Comparison of ENCODE assay signal across 1 cellular context in genomic region chr1:109815809-109816791, GRCh38.
TF ChIP-seq lines count a peak whose summit lies in the region.

No MANE protein-coding gene starts in this region.

TF ChIP-seq in GM12878, 131 proteins besides CTCF, POLR2A, EP300 and RAD21 (continued from another document and continues in another):
- TF ChIP-seq ZNF592 (IDR thresholded peaks at IDR 0.05) (no peak), PKNOX1 (IDR thresholded peaks at IDR 0.05) (no peak), IKZF2 (IDR thresholded peaks at IDR 0.05) (peak; percentile 78 to 83), TBL1XR1 (IDR thresholded peaks at IDR 0.05; ENCODE audit: low read depth, low read length) (peak; percentile 98), YY1 (IDR thresholded peaks at IDR 0.05; ENCODE audit: low read depth, low read length) (no peak), EGR1 (IDR thresholded peaks at IDR 0.05; ENCODE audit: borderline replicate concordance in 1 of 2, low read depth in 2 of 2, low read length in 2 of 2) (no peak), YBX1 (IDR thresholded peaks at IDR 0.05) (no peak), RCOR1 (conservative IDR thresholded peaks at IDR 0.05; ENCODE audit: low read depth, low read length) (0 out of 2 replicates have a peak, but pooled peaks have one; percentile 81), ASH2L (IDR thresholded peaks at IDR 0.05; ENCODE audit: borderline replicate concordance, low read depth) (no peak), BACH1 (IDR thresholded peaks at IDR 0.05; ENCODE audit: borderline replicate concordance) (no peak), SREBF1 (IDR thresholded peaks at IDR 0.05; ENCODE audit: low read length) (no peak), ZNF274 (IDR thresholded peaks at IDR 0.05; ENCODE audit: insufficient read depth, insufficient read length) (no peak), ELK1 (IDR thresholded peaks at IDR 0.05; ENCODE audit: low read depth, low read length) (no peak), NFXL1 (IDR thresholded peaks at IDR 0.05; ENCODE audit: borderline replicate concordance) (no peak), GABPA (IDR thresholded peaks at IDR 0.05; ENCODE audit: low read depth) (no peak), ZNF24 (IDR thresholded peaks at IDR 0.05) (no peak), RAD51 (IDR thresholded peaks at IDR 0.05) (peak; percentile 21; the same call in 1 of the 2 replicates), CREB1 (IDR thresholded peaks at IDR 0.05; ENCODE audit: low read depth) (peak; percentile 71), NR2F1 (conservative IDR thresholded peaks at IDR 0.05) (peak; percentile 29; the same call in 1 of the 2 replicates), USF2 (IDR thresholded peaks at IDR 0.05; ENCODE audit: borderline replicate concordance, low read depth, low read length) (no peak), IKZF1 (conservative IDR thresholded peaks at IDR 0.05) (peak; percentile 77), STAT1 (conservative IDR thresholded peaks at IDR 0.05) (no peak), POU2F2 (IDR thresholded peaks at IDR 0.05; ENCODE audit: borderline replicate concordance, low read depth, low read length) (peak; percentile 50; the same call in 1 of the 3 replicates), NFYA (IDR thresholded peaks at IDR 0.05; ENCODE audit: borderline replicate concordance, low read depth, low read length) (no peak), RBBP5 (conservative IDR thresholded peaks at IDR 0.05) (no peak), FOXM1 (IDR thresholded peaks at IDR 0.05; ENCODE audit: low read depth, low read length) (peak; percentile 90), SMAD5 (IDR thresholded peaks at IDR 0.05; ENCODE audit: low read depth) (no peak), MEF2A (IDR thresholded peaks at IDR 0.05; ENCODE audit: insufficient read depth, low read depth, low read length) (peak; percentile 100), ZBTB33 (IDR thresholded peaks at IDR 0.05) (no peak), MEF2B (IDR thresholded peaks at IDR 0.05; ENCODE audit: partially characterized antibody, poor library complexity, severe bottlenecking) (peak; percentile 96), MTA3 (IDR thresholded peaks at IDR 0.05; ENCODE audit: borderline replicate concordance, low read length) (peak; percentile 96; the same call in 1 of the 2 replicates), BHLHE40 (IDR thresholded peaks at IDR 0.05; ENCODE audit: borderline replicate concordance in 1 of 2, low read depth in 2 of 2, low read length in 1 of 2) (peak; percentile 56 to 74; a peak in 2 of 4 replicates), SMAD1 (IDR thresholded peaks at IDR 0.05; ENCODE audit: low read depth, partially characterized antibody) (no peak), HDAC6 (IDR thresholded peaks at IDR 0.05; ENCODE audit: unreplicated experiment) (no peak), BMI1 (IDR thresholded peaks at IDR 0.05; ENCODE audit: borderline replicate concordance) (no peak), RFX5 (IDR thresholded peaks at IDR 0.05; ENCODE audit: low read depth, low read length) (no peak), IRF4 (IDR thresholded peaks at IDR 0.05; ENCODE audit: low read depth, low read length) (peak; percentile 40; the same call in 1 of the 2 replicates), LARP7 (IDR thresholded peaks at IDR 0.05) (no peak), E2F8 (IDR thresholded peaks at IDR 0.05; ENCODE audit: low read depth, partially characterized antibody) (no peak), POLR2AphosphoS2 (IDR thresholded peaks at IDR 0.05; ENCODE audit: low read depth, low read length) (no peak), CBX3 (IDR thresholded peaks at IDR 0.05; ENCODE audit: borderline replicate concordance, low read depth) (no peak), SIN3A (IDR thresholded peaks at IDR 0.05; ENCODE audit: low read depth, low read length) (no peak), E4F1 (IDR thresholded peaks at IDR 0.05; ENCODE audit: borderline replicate concordance, partially characterized antibody) (no peak), MYB (IDR thresholded peaks at IDR 0.05; ENCODE audit: borderline replicate concordance, low read depth, low read length) (no peak), ZBTB11 (CRISPR knock-in tag; IDR thresholded peaks at IDR 0.05) (no peak), CEBPB (IDR thresholded peaks at IDR 0.05; ENCODE audit: borderline replicate concordance in 1 of 2, low read depth in 2 of 2, low read length in 2 of 2) (no peak; a peak in 1 of 4 replicates), FOS (IDR thresholded peaks at IDR 0.05; ENCODE audit: borderline replicate concordance, extremely low read depth, insufficient read length) (no peak), SUPT20H (IDR thresholded peaks at IDR 0.05; ENCODE audit: borderline replicate concordance, control insufficient read depth, low read depth, low read length) (no peak), STAT3 (IDR thresholded peaks at IDR 0.05; ENCODE audit: low read depth, low read length) (0 out of 2 replicates have a peak, but pooled peaks have one; percentile 50), RUNX3 (IDR thresholded peaks at IDR 0.05; ENCODE audit: low read length) (peak; percentile 84)
